21 cellular contexts compared by ENCODE assay signal in genomic region chr9:131138676-131139075, GRCh38. TPM values are rescaled to one million over a fixed set of nuclear protein-coding genes. Genes with fewer than 3 reads are reported as not detected.
"Had no signal": no experiment of that assay in that cellular context is flagged by ENCODE, and none has a peak within 500 bp of the region (broad histone marks: within the 10 kb centered on the region; RNA-seq: fewer than 3 reads in every experiment).

No MANE protein-coding gene starts in this region.

- H3K4me3 ChIP-seq: cardiac muscle cell, heart right ventricle, ovary, psoas muscle, right atrium auricular region, spleen, thoracic aorta had no signal

- ATAC-seq: activated CD8-positive, alpha-beta T cell treated with anti-CD3 and anti-CD28 coated beads, Interleukin-2, amount 10 ng/mL, durations not matched to agents 7 days and 5 days; activated naive CD8-positive, alpha-beta T cell treated with anti-CD3 and anti-CD28 coated beads, Interleukin-2, amount 50 U/mL, for 24 hours; heart right ventricle; left cardiac atrium; natural killer cell treated with Interleukin-12 subunit alpha and Interleukin-12 subunit beta and Interleukin-15 and Interleukin-18, amount 100 ng/mL, for 72 hours; psoas muscle had no signal

- H3K9me3 ChIP-seq: heart right ventricle, neutrophil, ovary, psoas muscle, right atrium auricular region, spleen, thoracic aorta had no signal

- H3K27me3 ChIP-seq: cardiac muscle cell, heart right ventricle, neutrophil, ovary, right atrium auricular region, spleen had no signal

- H3K4me1 ChIP-seq: heart right ventricle, psoas muscle, right atrium auricular region, spleen had no signal

- H3K36me3 ChIP-seq: ovary had no signal

- DNase-seq: activated CD4-positive, alpha-beta T cell treated with anti-CD3 and anti-CD28 coated beads, Interleukin-2, amount 10 ng/mL, durations not matched to agents 7 days and 5 days; activated CD4-positive, CD25-positive, alpha-beta regulatory T cell treated with anti-CD3 and anti-CD28 coated beads, Interleukin-2, amount 50 U/mL, for 72 hours; activated CD8-positive, alpha-beta T cell treated with anti-CD3 and anti-CD28 coated beads, Interleukin-2, amount 10 ng/mL, durations not matched to agents 7 days and 5 days; activated gamma-delta T cell; activated naive CD4-positive, alpha-beta T cell treated with anti-CD3 and anti-CD28 coated beads, Interleukin-2, amount 50 U/mL, for 16 hours; activated naive CD8-positive, alpha-beta T cell treated with anti-CD3 and anti-CD28 coated beads, Interleukin-2, amount 50 U/mL, for 24 hours; effector CD4-positive, alpha-beta T cell; heart right ventricle; islet precursor cell; left cardiac atrium; ovary; psoas muscle; spleen; stimulated activated CD4-positive, alpha-beta T cell treated with anti-CD3 and anti-CD28 coated beads, Interleukin-4, amount 100 ng/mL, for 24 hours; stimulated activated naive CD4-positive, alpha-beta T cell treated with Interleukin-2 at 50 U/mL for 16 hours; WERI-Rb-1 had no signal

- H3K27ac ChIP-seq: cardiac muscle cell, heart right ventricle, neutrophil, ovary, psoas muscle, right atrium auricular region, spleen, thoracic aorta, WERI-Rb-1 had no signal

RNA-seq across cellular contexts. Expression of gene AIF1L, which starts 42.3 kb away (rescaled TPM):
- total RNA-seq: natural killer cell treated with Interleukin-12 subunit alpha and Interleukin-12 subunit beta and Interleukin-15 and Interleukin-18, amount 100 ng/mL, for 72 hours had no signal
